ENCODE assay signal across 10 cellular contexts in the genomic region with DNA sequence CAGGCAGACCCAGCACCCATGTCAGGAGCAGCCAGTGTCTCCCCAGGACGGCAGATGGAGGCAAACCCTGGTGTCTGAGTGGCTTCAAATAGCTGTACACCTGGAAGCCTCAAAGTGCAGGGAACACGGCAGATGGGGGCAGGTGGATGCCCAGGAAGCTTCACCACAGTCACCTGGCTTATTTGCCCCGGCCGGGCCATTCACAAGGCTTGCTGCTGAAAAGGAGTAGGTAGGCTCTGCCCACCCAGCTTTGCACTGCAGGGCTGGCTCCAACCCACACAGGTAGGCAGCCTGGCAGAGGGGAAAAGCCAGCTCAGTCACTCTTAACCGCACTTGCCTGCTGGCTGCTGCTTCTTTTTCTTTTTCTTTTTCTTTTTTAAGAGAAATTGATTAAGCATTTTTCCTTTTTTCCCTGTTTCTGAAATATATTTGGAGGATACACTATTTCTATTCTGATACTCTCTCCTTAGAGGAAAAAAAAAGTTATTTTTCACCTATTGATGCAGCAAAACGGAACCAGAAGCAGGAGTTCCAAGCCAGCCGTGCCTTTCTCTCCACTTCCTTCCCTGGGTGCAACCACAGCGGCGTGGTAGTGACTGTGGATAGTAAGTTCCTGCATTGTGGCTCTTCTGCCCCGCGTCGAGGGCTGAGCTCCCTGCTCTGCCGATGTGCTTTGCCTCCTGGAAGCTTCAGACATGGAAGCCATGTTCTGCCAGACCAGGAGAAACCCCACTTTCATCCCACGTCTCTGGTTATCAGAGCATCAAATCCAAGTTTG.
DNase-seq lines count a peak whose midpoint lies in the region; ATAC-seq and TF ChIP-seq lines count a peak whose summit lies in the region.
"Had no signal": no experiment of that assay in that cellular context is flagged by ENCODE, and none has a peak within 500 bp of the region (broad histone marks: within the 10 kb centered on the region; RNA-seq: fewer than 3 reads in every experiment).

No MANE protein-coding gene starts in this region.

- H2AFZ ChIP-seq in mammary epithelial cell (ENCODE audit: low read depth, low read length): no peak overlapping the region

- H3K27me3 Mint-ChIP-seq in activated naive CD8-positive, alpha-beta T cell treated with anti-CD3 and anti-CD28 coated beads, Interleukin-2, amount 10 ng/mL, durations not matched to agents 7 days and 5 days: peaks cover 9% of the 10 kb centered on the region

- peak; percentile 63 for DNase-seq in GDM1 (lab: John Stamatoyannopoulos, UW)
- peak; percentile 32 for DNase-seq in T-helper 9 cell
- peak; percentile 56 for DNase-seq in activated naive CD8-positive, alpha-beta T cell treated with anti-CD3 and anti-CD28 coated beads, Interleukin-2, amount 10 ng/mL, durations not matched to agents 7 days and 5 days
- DNase-seq in stimulated activated CD4-positive, alpha-beta T cell treated with anti-CD3 and anti-CD28 coated beads, Interleukin-2, amount 100 ng/mL, for 24 hours: peak; percentile 39 to 43
- no peak for DNase-seq in mammary epithelial cell
- DNase-seq in GM13977 (ENCODE audit: low spot score): no peak
- DNase-seq: NCI-H524 had no signal

- peak overlapping the region; percentile 68 for H3K27ac Mint-ChIP-seq in activated naive CD8-positive, alpha-beta T cell treated with anti-CD3 and anti-CD28 coated beads, Interleukin-2, amount 10 ng/mL, durations not matched to agents 7 days and 5 days

- peak; percentile 28 for ATAC-seq in activated naive CD8-positive, alpha-beta T cell treated with anti-CD3 and anti-CD28 coated beads, Interleukin-2, amount 10 ng/mL, durations not matched to agents 7 days and 5 days (ENCODE audit: low read depth)
- ATAC-seq in GM18867 (IDR thresholded peaks at IDR 0.05; ENCODE audit: unreplicated experiment) (no peak), GM18511 (IDR thresholded peaks at IDR 0.05; ENCODE audit: unreplicated experiment) (no peak)
- ATAC-seq: left colon had no signal

- dilution Hi-C loops in mammary epithelial cell (cut with HindIII; ENCODE audit: low sequenced_read_pairs): no loop called here

- no peak for TF ChIP-seq CTCF in mammary epithelial cell (conservative IDR thresholded peaks at IDR 0.05 in 1 of 2, IDR thresholded peaks at IDR 0.05 in 1 of 2; ENCODE audit: extremely low read depth in 1 of 2, insufficient read depth in 1 of 2, low read depth in 1 of 2, low read length in 2 of 2)
- TF ChIP-seq CTCF in GM13977 (IDR thresholded peaks at IDR 0.05; ENCODE audit: extremely low read depth, insufficient read depth, missing control alignments): no peak

- H3K4me2 ChIP-seq in mammary epithelial cell (ENCODE audit: insufficient read depth, low read depth, low read length): no peak overlapping the region

- no peaks in the 10 kb centered on the region for H3K36me3 Mint-ChIP-seq in activated naive CD8-positive, alpha-beta T cell treated with anti-CD3 and anti-CD28 coated beads, Interleukin-2, amount 10 ng/mL, durations not matched to agents 7 days and 5 days

- H3K9me3 Mint-ChIP-seq in activated naive CD8-positive, alpha-beta T cell treated with anti-CD3 and anti-CD28 coated beads, Interleukin-2, amount 10 ng/mL, durations not matched to agents 7 days and 5 days: no peaks in the 10 kb centered on the region

- H3K9me3 ChIP-seq in mammary epithelial cell (replicated peaks; ENCODE audit: insufficient read depth, low read length): no peaks in the 10 kb centered on the region

- peaks cover 36% of the 10 kb centered on the region for H3K4me1 Mint-ChIP-seq in activated naive CD8-positive, alpha-beta T cell treated with anti-CD3 and anti-CD28 coated beads, Interleukin-2, amount 10 ng/mL, durations not matched to agents 7 days and 5 days

- CTCF ChIA-PET in mammary epithelial cell (lab: Charles Lee; ENCODE audit: low non-redundant PET): no interaction called here

- no peak overlapping the region for H3K4me3 ChIP-seq in mammary epithelial cell (replicated peaks in 1 of 3; ENCODE audit: insufficient read depth in 1 of 3, low read depth in 2 of 3, low read length in 3 of 3)

- in situ Hi-C loops in mammary epithelial cell (cut with MboI; ENCODE audit: low sequenced_read_pairs in 2 of 2): no loop called here
- in situ Hi-C loops in GM13977 (cut with MboI; ENCODE audit: low pct_unique_long_range_greater_than_20kb, low sequenced_read_pairs, unreplicated experiment): no loop called here

- H3K9ac ChIP-seq in mammary epithelial cell (ENCODE audit: insufficient read depth, low read length): no peak overlapping the region

- H3K4me1 ChIP-seq in mammary epithelial cell (ENCODE audit: insufficient read depth, low read length): peaks cover 11% of the 10 kb centered on the region

- 93% methylated on average over 14 of the region's 14 CpGs for WGBS in mammary epithelial cell (ENCODE audit: low coverage, missing lambda C conversion rate)

- H4K20me1 ChIP-seq in mammary epithelial cell (ENCODE audit: insufficient read depth, low read length): no peaks in the 10 kb centered on the region

- peak overlapping the region; percentile 70 for H3K4me3 Mint-ChIP-seq in activated naive CD8-positive, alpha-beta T cell treated with anti-CD3 and anti-CD28 coated beads, Interleukin-2, amount 10 ng/mL, durations not matched to agents 7 days and 5 days

- intact Hi-C loops in mammary epithelial cell (cut with micrococcal nuclease): no loop called here

- BruUV-seq in mammary epithelial cell (replicated peaks; lab: Mats Ljungman, UMichigan): no TSS peak

- POLR2A ChIA-PET in activated naive CD8-positive, alpha-beta T cell treated with anti-CD3 and anti-CD28 coated beads, Interleukin-2, amount 10 ng/mL, durations not matched to agents 7 days and 5 days (lab: Charles Lee): interaction anchor here (1.6 kb wide), 1 partner anchor 119 kb away, joined by 11 read pairs; the partner anchor contains the start of gene KLF6

- H3K36me3 ChIP-seq in mammary epithelial cell (ENCODE audit: insufficient read depth, low read length): no peaks in the 10 kb centered on the region

- no peaks in the 10 kb centered on the region for H3K79me2 ChIP-seq in mammary epithelial cell (ENCODE audit: insufficient read depth, low read length)

- no peaks in the 10 kb centered on the region for H3K27me3 ChIP-seq in mammary epithelial cell (ENCODE audit: insufficient read depth, low read length)

- no peak overlapping the region for H3K27ac ChIP-seq in mammary epithelial cell (ENCODE audit: insufficient read depth, low read depth, low read length)

Comparison
In these comparisons a context has a peak if more than half of its experiments do, and no peak if none do; other contexts are left out.
1. DNase-seq: peak in GDM1 (single experiment), T-helper 9 cell (single experiment), activated naive CD8-positive, alpha-beta T cell treated with anti-CD3 and anti-CD28 coated beads, Interleukin-2, amount 10 ng/mL, durations not matched to agents 7 days and 5 days (single experiment) and stimulated activated CD4-positive, alpha-beta T cell treated with anti-CD3 and anti-CD28 coated beads, Interleukin-2, amount 100 ng/mL, for 24 hours (2 of 2); none in mammary epithelial cell (single experiment) and GM13977 (single experiment).